Comparison of ENCODE assay signal across 25 cellular contexts in the genomic region with DNA sequence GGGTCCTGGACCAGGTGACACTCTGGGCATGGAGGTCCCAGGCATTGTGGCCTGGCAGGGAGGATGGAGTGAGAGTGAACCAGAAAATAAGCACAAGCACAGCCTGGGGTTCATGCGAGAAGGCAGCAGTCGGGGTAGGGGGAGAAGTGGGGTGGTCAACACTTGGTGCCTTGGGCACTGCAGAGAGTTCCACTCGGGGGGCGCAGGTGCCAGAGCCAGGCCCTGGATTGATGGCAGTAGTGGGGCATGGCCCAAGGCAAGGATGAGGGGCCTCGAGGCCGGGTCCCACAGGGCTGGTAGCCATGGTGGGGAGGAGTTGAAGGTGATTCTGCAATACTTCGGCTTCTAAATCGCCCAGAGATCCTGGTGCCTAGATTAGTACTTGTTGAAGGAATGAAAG.
"Had no signal": no experiment of that assay in that cellular context is flagged by ENCODE, and none has a peak within 500 bp of the region (broad histone marks: within the 10 kb centered on the region; RNA-seq: fewer than 3 reads in every experiment).

No MANE protein-coding gene starts in this region.

- H3K9ac ChIP-seq: parathyroid adenoma had no signal

- H3K4me3 Mint-ChIP-seq: mesothelial cell of epicardium; naive B cell; natural killer cell; stimulated activated effector memory CD8-positive, alpha-beta T cell treated with anti-CD3 and anti-CD28 coated beads, Interleukin-12 subunit alpha, Interleukin-12 subunit beta, amount 100 ng/mL, for 72 hours; stimulated activated naive CD8-positive, alpha-beta T cell treated with anti-CD3 and anti-CD28 coated beads, Interleukin-15, amount 100 ng/mL, for 72 hours; type B pancreatic cell had no signal

- H3K9me3 Mint-ChIP-seq: mesothelial cell of epicardium; naive B cell; natural killer cell; stimulated activated effector memory CD8-positive, alpha-beta T cell treated with anti-CD3 and anti-CD28 coated beads, Interleukin-12 subunit alpha, Interleukin-12 subunit beta, amount 100 ng/mL, for 72 hours; stimulated activated naive CD8-positive, alpha-beta T cell treated with anti-CD3 and anti-CD28 coated beads, Interleukin-15, amount 100 ng/mL, for 72 hours; type B pancreatic cell had no signal

- H3K36me3 Mint-ChIP-seq: mesothelial cell of epicardium, naive B cell, natural killer cell, type B pancreatic cell had no signal

- DNase-seq: hippocampal formation; kidney glomerular epithelial cell; left cardiac atrium; lower lobe of right lung; mammary epithelial cell; mesendoderm; naive B cell; natural killer cell; occipital lobe; spleen; stimulated activated CD4-positive, alpha-beta T cell treated with anti-CD3 and anti-CD28 coated beads, Interleukin-4, amount 100 ng/mL, for 24 hours; stimulated activated naive CD4-positive, alpha-beta T cell treated with Interleukin-2 at 50 U/mL for 16 hours; stimulated activated naive CD8-positive, alpha-beta T cell treated with anti-CD3 and anti-CD28 coated beads, Interleukin-15, amount 100 ng/mL, for 72 hours; substantia nigra; uterus had no signal

- H3K9me3 ChIP-seq: left lung, lower lobe of right lung, neutrophil, right atrium auricular region, spleen, tibial nerve, uterus had no signal

- H3K27ac Mint-ChIP-seq: mesothelial cell of epicardium; natural killer cell; stimulated activated effector memory CD8-positive, alpha-beta T cell treated with anti-CD3 and anti-CD28 coated beads, Interleukin-12 subunit alpha, Interleukin-12 subunit beta, amount 100 ng/mL, for 72 hours; type B pancreatic cell had no signal

- H3K27me3 Mint-ChIP-seq: naive B cell; stimulated activated naive CD8-positive, alpha-beta T cell treated with anti-CD3 and anti-CD28 coated beads, Interleukin-15, amount 100 ng/mL, for 72 hours; type B pancreatic cell had no signal

- H3K27me3 ChIP-seq: left lung, neutrophil, right atrium auricular region, spleen, tibial nerve, uterus had no signal

- H3K4me1 Mint-ChIP-seq: mesothelial cell of epicardium; stimulated activated naive CD8-positive, alpha-beta T cell treated with anti-CD3 and anti-CD28 coated beads, Interleukin-15, amount 100 ng/mL, for 72 hours had no signal

- H3K36me3 ChIP-seq: lower lobe of right lung, neutrophil, right atrium auricular region, uterus had no signal

- H3K4me1 ChIP-seq: left lung, lower lobe of right lung, parathyroid adenoma, right atrium auricular region, spleen, tibial nerve, uterus had no signal

- H2AFZ ChIP-seq: parathyroid adenoma had no signal

- H3K27ac ChIP-seq: left lung, lower lobe of right lung, neutrophil, parathyroid adenoma, right atrium auricular region, skin epidermis, spleen, tibial nerve, uterus had no signal

- ATAC-seq: left cardiac atrium; left lung; lower lobe of right lung; natural killer cell; sciatic nerve; stimulated activated effector memory CD8-positive, alpha-beta T cell treated with anti-CD3 and anti-CD28 coated beads, Interleukin-12 subunit alpha, Interleukin-12 subunit beta, amount 100 ng/mL, for 72 hours; stimulated activated naive CD8-positive, alpha-beta T cell treated with anti-CD3 and anti-CD28 coated beads, Interleukin-15, amount 100 ng/mL, for 72 hours had no signal

- H3K4me3 ChIP-seq: left lung, lower lobe of right lung, right atrium auricular region, skin epidermis, spleen, tibial nerve, uterus had no signal
